Comparison of ENCODE assay signal across 8 cellular contexts in genomic region chr7:44797329-44798258, GRCh38. TPM values are rescaled to one million over a fixed set of nuclear protein-coding genes. Genes with fewer than 3 reads are reported as not detected.
DNase-seq lines count a peak whose midpoint lies in the region; ATAC-seq and TF ChIP-seq lines count a peak whose summit lies in the region.

No MANE protein-coding gene starts in this region.

- no peaks in the 10 kb centered on the region for H3K27me3 ChIP-seq in mammary epithelial cell (ENCODE audit: insufficient read depth, low read length)
- H3K27me3 ChIP-seq in skeletal muscle tissue (ENCODE audit: control insufficient read depth in 3 of 3, insufficient read depth in 3 of 3, low read length in 3 of 3) = no peaks in the 10 kb centered on the region

- H3K4me1 Mint-ChIP-seq in WTC11 = peaks cover 18% of the 10 kb centered on the region

- peak; percentile 27 for TF ChIP-seq POLR2A in GM18526 (IDR thresholded peaks at IDR 0.05; ENCODE audit: extremely low read depth, insufficient read length)

- WGBS in mammary epithelial cell (ENCODE audit: low coverage, missing lambda C conversion rate) = 0% methylated on average over 26 of the region's 26 CpGs

- H3K9ac ChIP-seq in mammary epithelial cell (ENCODE audit: insufficient read depth, low read length) (peak overlapping the region; percentile 100), skeletal muscle tissue (ENCODE audit: low read depth in 1 of 3, low read length in 3 of 3) (peak overlapping the region; percentile 81 to 96 (median 91))

- peak overlapping the region; percentile 86 for H3K4me2 ChIP-seq in mammary epithelial cell (ENCODE audit: insufficient read depth, low read depth, low read length)

- peak overlapping the region; percentile 99 for H3K27ac Mint-ChIP-seq in WTC11

- H3K79me2 ChIP-seq in mammary epithelial cell (ENCODE audit: insufficient read depth, low read length) = peaks cover 61% of the 10 kb centered on the region

- dilution Hi-C loops in mammary epithelial cell (cut with HindIII; ENCODE audit: low sequenced_read_pairs) = no loop called here

- POLR2A ChIA-PET in WTC11 (lab: Charles Lee) = interaction anchor here (0.5 to 1.1 kb wide), 6 partner anchors 50 to 232 kb away, joined by 3 to 7 read pairs (median 3); partner anchors contain the start of genes CCM2, DDX56 and H2AZ2

- H3K4me3 ChIP-seq in mammary epithelial cell (replicated peaks in 1 of 3; ENCODE audit: insufficient read depth in 1 of 3, low read depth in 2 of 3, low read length in 3 of 3) (peak overlapping the region; percentile 92 to 95 (median 95)), skeletal muscle tissue (ENCODE audit: low read length in 3 of 3) (peak overlapping the region; percentile 83 to 93 (median 91))

- TF ChIP-seq CTCF in WTC11 (IDR thresholded peaks at IDR 0.05) (peak; percentile 40; the same call in 1 of the 2 replicates), mammary epithelial cell (conservative IDR thresholded peaks at IDR 0.05 in 1 of 2, IDR thresholded peaks at IDR 0.05 in 1 of 2; ENCODE audit: extremely low read depth in 1 of 2, insufficient read depth in 1 of 2, low read depth in 1 of 2, low read length in 2 of 2) (peak; percentile 3 to 36)

- H3K4me3 Mint-ChIP-seq in WTC11 = peak overlapping the region; percentile 100

- CTCF ChIA-PET in WTC11 (lab: Charles Lee) = interaction anchor here (1.9 kb wide), 1 partner anchor 50 kb away, joined by 7 read pairs; the partner anchor contains the start of gene H2AZ2
- CTCF ChIA-PET in mammary epithelial cell (lab: Charles Lee; ENCODE audit: low non-redundant PET) = no interaction called here

- in situ Hi-C loops in mammary epithelial cell (cut with MboI; ENCODE audit: low sequenced_read_pairs in 2 of 2) = no loop called here

- peaks cover 35% of the 10 kb centered on the region for H3K4me1 ChIP-seq in mammary epithelial cell (ENCODE audit: insufficient read depth, low read length)
- peaks cover 16 to 28% (median 17%) of the 10 kb centered on the region in 3 donors for H3K4me1 ChIP-seq in skeletal muscle tissue (ENCODE audit: control insufficient read depth in 3 of 3, insufficient read depth in 3 of 3, low read length in 3 of 3)

- ATAC-seq in HG03103 (IDR thresholded peaks at IDR 0.05; ENCODE audit: low read depth, unreplicated experiment) (peak; percentile 40), WTC11 (peak; percentile 28)

- no peak overlapping the region for H2AFZ ChIP-seq in mammary epithelial cell (ENCODE audit: low read depth, low read length)

- intact Hi-C loops in mammary epithelial cell (cut with micrococcal nuclease) = loop anchor here (1.0 to 5.0 kb wide), 7 partner anchors 49 to 340 kb away; partner anchors contain the start of genes H2AZ2, OGDH and ZMIZ2

- H3K9me3 Mint-ChIP-seq in WTC11 = no peaks in the 10 kb centered on the region

- peaks cover 30% of the 10 kb centered on the region for H3K36me3 ChIP-seq in mammary epithelial cell (ENCODE audit: insufficient read depth, low read length)
- peaks cover 15 to 30% (median 24%) of the 10 kb centered on the region in 3 donors for H3K36me3 ChIP-seq in skeletal muscle tissue (ENCODE audit: control insufficient read depth in 3 of 3, insufficient read depth in 3 of 3, low read length in 3 of 3)

- H3K27ac ChIP-seq in mammary epithelial cell (ENCODE audit: insufficient read depth, low read depth, low read length) (peak overlapping the region; percentile 100), skeletal muscle tissue (ENCODE audit: low read depth, low read length) (peak overlapping the region; percentile 96)

- TSS peak; percentile 53 for BruUV-seq in mammary epithelial cell (replicated peaks; lab: Mats Ljungman, UMichigan)

- DNase-seq in A172 (ENCODE audit: low spot score) (peak; percentile 88), NCI-H2196 treated with DMSO at 0.1 percent for 48 hours (lab: John Stamatoyannopoulos, UW; ENCODE audit: unreplicated experiment) (peak; percentile 65), WTC11 (ENCODE audit: low spot score) (peak; percentile 79), mammary epithelial cell (peak; percentile 90), iPS-NIHi11 (ENCODE audit: low spot score) (peak; percentile 81)

- H4K20me1 ChIP-seq in mammary epithelial cell (ENCODE audit: insufficient read depth, low read length) = peaks cover 22% of the 10 kb centered on the region

- H3K36me3 Mint-ChIP-seq in WTC11 = peaks cover 53% of the 10 kb centered on the region

- no peaks in the 10 kb centered on the region for H3K27me3 Mint-ChIP-seq in WTC11 (ENCODE audit: low read depth)

- no peaks in the 10 kb centered on the region for H3K9me3 ChIP-seq in mammary epithelial cell (replicated peaks; ENCODE audit: insufficient read depth, low read length)
- H3K9me3 ChIP-seq in skeletal muscle tissue (ENCODE audit: control insufficient read depth in 3 of 3, low read length in 3 of 3) = no peaks in the 10 kb centered on the region

TF ChIP-seq in WTC11, 78 proteins besides CTCF, POLR2A, EP300 and RAD21 (continues in another document):
- TF ChIP-seq MAX (CRISPR knock-in tag; IDR thresholded peaks at IDR 0.05) (0 out of 2 replicates have a peak, but pooled peaks have one; percentile 6), EMX1 (CRISPR knock-in tag; IDR thresholded peaks at IDR 0.05) (peak; percentile 26; the same call in 1 of the 2 replicates), ERG (CRISPR knock-in tag; IDR thresholded peaks at IDR 0.05) (peak; percentile 23; the same call in 1 of the 2 replicates), GTF2I (CRISPR knock-in tag; conservative IDR thresholded peaks at IDR 0.05) (no peak), MLX (CRISPR knock-in tag; IDR thresholded peaks at IDR 0.05) (no peak), RORB (CRISPR knock-in tag; IDR thresholded peaks at IDR 0.05) (0 out of 2 replicates have a peak, but pooled peaks have one; percentile 1), RELA (CRISPR knock-in tag; IDR thresholded peaks at IDR 0.05; ENCODE audit: borderline replicate concordance) (no peak)

RNA-seq across cellular contexts. Expression of gene PPIA, which starts 1.1 kb away (rescaled TPM):
- 7,457 and 8,235 TPM in 2 replicates for total RNA-seq in A172 (2014; rRNA removed; shearing (Covaris generic))
- total RNA-seq in WTC11 (2021) (2,465 to 2,581 TPM (median 2,516 TPM) in 3 replicates), mammary epithelial cell (1,000 to 10,000 TPM; 1,812 to 2,252 TPM), skeletal muscle tissue (459 TPM)
- 7,269 TPM for polyA plus RNA-seq in mammary epithelial cell
- polyA minus RNA-seq in mammary epithelial cell = 2,221 TPM

RNA-seq across cellular contexts. Expression of gene ZMIZ2, which starts 48.9 kb away (rescaled TPM):
- total RNA-seq in A172 (2014; rRNA removed; shearing (Covaris generic)) = 12.7 and 13.9 TPM in 2 replicates
- total RNA-seq in WTC11 (2021) (97.0 to 102 TPM (median 99.1 TPM) in 3 replicates), mammary epithelial cell (10 to 100 TPM in 1 of 2 donors, 1 to 10 TPM in 1; 8.0 to 55.6 TPM), skeletal muscle tissue (4.2 TPM)
- 6.0 TPM for polyA plus RNA-seq in mammary epithelial cell
- polyA minus RNA-seq in mammary epithelial cell = 5.7 TPM

RNA-seq across cellular contexts. Expression of gene H2AZ2, which starts 50.3 kb away (rescaled TPM):
- total RNA-seq in A172 (2014; rRNA removed; shearing (Covaris generic)) = 507 and 572 TPM in 2 replicates
- total RNA-seq in WTC11 (2021) (178 to 229 TPM (median 227 TPM) in 3 replicates), mammary epithelial cell (100 to 1,000 TPM in 1 of 2 donors, 10 to 100 TPM in 1; 48.3 to 116 TPM), skeletal muscle tissue (96.0 TPM)
- 142 TPM for polyA plus RNA-seq in mammary epithelial cell
- polyA minus RNA-seq in mammary epithelial cell = 91.6 TPM

Comparison
In these comparisons a context has a peak if more than half of its experiments do, and no peak if none do; other contexts are left out.
1. Peak in every context shown above with its lines: DNase-seq, ATAC-seq, H3K4me3 ChIP-seq and H3K27ac ChIP-seq.